In the genomic region with DNA sequence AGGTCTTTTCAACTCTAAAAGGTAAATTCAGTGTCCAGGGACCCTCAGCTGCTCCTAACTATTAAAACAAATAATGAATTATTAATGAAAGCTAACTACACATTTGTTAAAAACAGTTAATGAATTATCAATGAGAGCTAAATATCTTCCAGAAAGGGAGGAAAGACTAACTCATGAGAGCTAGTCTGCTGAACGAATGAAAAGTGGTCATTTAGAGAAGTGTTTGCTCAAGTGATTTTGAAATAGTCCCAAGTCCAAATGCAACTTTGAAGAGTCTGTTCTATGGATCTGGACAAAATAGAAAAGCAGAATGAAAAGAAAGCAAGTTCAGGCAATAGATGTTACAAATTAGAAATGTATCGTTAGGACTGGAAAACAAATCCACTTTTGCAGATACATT, we compare ENCODE assay signal across 1 cellular context.
A peak's percentile ranks its signal among the peaks of the same experiment; 100 is the strongest.
TF ChIP-seq lines count a peak whose summit lies in the region.

No MANE protein-coding gene starts in this region.

TF ChIP-seq in HepG2, 621 proteins besides CTCF, POLR2A, EP300 and RAD21 (continued from another document and continues in another):
- TF ChIP-seq, protein P1, sequence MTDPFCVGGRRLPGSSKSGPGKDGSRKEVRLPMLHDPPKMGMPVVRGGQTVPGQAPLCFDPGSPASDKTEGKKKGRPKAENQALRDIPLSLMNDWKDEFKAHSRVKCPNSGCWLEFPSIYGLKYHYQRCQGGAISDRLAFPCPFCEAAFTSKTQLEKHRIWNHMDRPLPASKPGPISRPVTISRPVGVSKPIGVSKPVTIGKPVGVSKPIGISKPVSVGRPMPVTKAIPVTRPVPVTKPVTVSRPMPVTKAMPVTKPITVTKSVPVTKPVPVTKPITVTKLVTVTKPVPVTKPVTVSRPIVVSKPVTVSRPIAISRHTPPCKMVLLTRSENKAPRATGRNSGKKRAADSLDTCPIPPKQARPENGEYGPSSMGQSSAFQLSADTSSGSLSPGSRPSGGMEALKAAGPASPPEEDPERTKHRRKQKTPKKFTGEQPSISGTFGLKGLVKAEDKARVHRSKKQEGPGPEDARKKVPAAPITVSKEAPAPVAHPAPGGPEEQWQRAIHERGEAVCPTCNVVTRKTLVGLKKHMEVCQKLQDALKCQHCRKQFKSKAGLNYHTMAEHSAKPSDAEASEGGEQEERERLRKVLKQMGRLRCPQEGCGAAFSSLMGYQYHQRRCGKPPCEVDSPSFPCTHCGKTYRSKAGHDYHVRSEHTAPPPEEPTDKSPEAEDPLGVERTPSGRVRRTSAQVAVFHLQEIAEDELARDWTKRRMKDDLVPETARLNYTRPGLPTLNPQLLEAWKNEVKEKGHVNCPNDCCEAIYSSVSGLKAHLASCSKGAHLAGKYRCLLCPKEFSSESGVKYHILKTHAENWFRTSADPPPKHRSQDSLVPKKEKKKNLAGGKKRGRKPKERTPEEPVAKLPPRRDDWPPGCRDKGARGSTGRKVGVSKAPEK (CRISPR knock-in tag; IDR thresholded peaks at IDR 0.05; ENCODE audit: borderline replicate concordance): no peak
- TF ChIP-seq ZNF670 (CRISPR knock-in tag; IDR thresholded peaks at IDR 0.05; ENCODE audit: borderline replicate concordance) (no peak), PAF1 (CRISPR knock-in tag; IDR thresholded peaks at IDR 0.05) (no peak), NFE2L2 (IDR thresholded peaks at IDR 0.05; ENCODE audit: low read length) (no peak), KLF9 (CRISPR knock-in tag; IDR thresholded peaks at IDR 0.05; ENCODE audit: low read depth) (0 out of 2 replicates have a peak, but pooled peaks have one; percentile 62), ZNF10 (CRISPR knock-in tag; IDR thresholded peaks at IDR 0.05; ENCODE audit: borderline replicate concordance, low read depth) (no peak), ZNF567 (CRISPR knock-in tag; IDR thresholded peaks at IDR 0.05; ENCODE audit: borderline replicate concordance) (no peak), SSRP1 (CRISPR knock-in tag; IDR thresholded peaks at IDR 0.05) (no peak), NR2F6 (IDR thresholded peaks at IDR 0.05) (no peak), NR2F6 (CRISPR knock-in tag; IDR thresholded peaks at IDR 0.05) (no peak), AGO1 (IDR thresholded peaks at IDR 0.05; ENCODE audit: low read depth, low read length, poor library complexity, severe bottlenecking) (no peak), ZBTB21 (CRISPR knock-in tag; IDR thresholded peaks at IDR 0.05) (no peak), RORA (CRISPR knock-in tag; IDR thresholded peaks at IDR 0.05) (no peak), ZNF333 (CRISPR knock-in tag; IDR thresholded peaks at IDR 0.05; ENCODE audit: borderline replicate concordance) (no peak), ZNF891 (CRISPR knock-in tag; IDR thresholded peaks at IDR 0.05) (no peak), ZNF644 (CRISPR knock-in tag; IDR thresholded peaks at IDR 0.05; ENCODE audit: low read depth) (peak; percentile 59; the same call in 1 of the 2 replicates), ZFP36L1 (CRISPR knock-in tag; IDR thresholded peaks at IDR 0.05) (no peak), YY1 (IDR thresholded peaks at IDR 0.05; ENCODE audit: insufficient read depth, insufficient replicate concordance, low read depth, low read length) (no peak), ZNF335 (CRISPR knock-in tag; IDR thresholded peaks at IDR 0.05) (no peak), SMC3 (IDR thresholded peaks at IDR 0.05; ENCODE audit: low read length) (no peak), NBN (conservative IDR thresholded peaks at IDR 0.05) (no peak), XRCC5 (optimal IDR thresholded peaks at IDR 0.05; ENCODE audit: low read length) (no peak), MBD4 (IDR thresholded peaks at IDR 0.05; ENCODE audit: borderline replicate concordance, low read length) (no peak), SRF (IDR thresholded peaks at IDR 0.05; ENCODE audit: low read depth, low read length) (no peak), ETV6 (CRISPR knock-in tag; conservative IDR thresholded peaks at IDR 0.05) (no peak), GABPB1 (CRISPR knock-in tag; IDR thresholded peaks at IDR 0.05) (no peak), ZNF543 (CRISPR knock-in tag; IDR thresholded peaks at IDR 0.05) (no peak)
- TF ChIP-seq, protein P2, sequence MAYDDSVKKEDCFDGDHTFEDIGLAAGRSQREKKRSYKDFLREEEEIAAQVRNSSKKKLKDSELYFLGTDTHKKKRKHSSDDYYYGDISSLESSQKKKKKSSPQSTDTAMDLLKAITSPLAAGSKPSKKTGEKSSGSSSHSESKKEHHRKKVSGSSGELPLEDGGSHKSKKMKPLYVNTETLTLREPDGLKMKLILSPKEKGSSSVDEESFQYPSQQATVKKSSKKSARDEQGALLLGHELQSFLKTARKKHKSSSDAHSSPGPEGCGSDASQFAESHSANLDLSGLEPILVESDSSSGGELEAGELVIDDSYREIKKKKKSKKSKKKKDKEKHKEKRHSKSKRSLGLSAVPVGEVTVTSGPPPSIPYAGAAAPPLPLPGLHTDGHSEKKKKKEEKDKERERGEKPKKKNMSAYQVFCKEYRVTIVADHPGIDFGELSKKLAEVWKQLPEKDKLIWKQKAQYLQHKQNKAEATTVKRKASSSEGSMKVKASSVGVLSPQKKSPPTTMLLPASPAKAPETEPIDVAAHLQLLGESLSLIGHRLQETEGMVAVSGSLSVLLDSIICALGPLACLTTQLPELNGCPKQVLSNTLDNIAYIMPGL (CRISPR knock-in tag; IDR thresholded peaks at IDR 0.05; ENCODE audit: borderline replicate concordance in 1 of 2, low read depth in 1 of 2): no peak
- TF ChIP-seq, protein P3, sequence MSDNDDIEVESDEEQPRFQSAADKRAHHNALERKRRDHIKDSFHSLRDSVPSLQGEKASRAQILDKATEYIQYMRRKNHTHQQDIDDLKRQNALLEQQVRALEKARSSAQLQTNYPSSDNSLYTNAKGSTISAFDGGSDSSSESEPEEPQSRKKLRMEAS (IDR thresholded peaks at IDR 0.05): peak; percentile 25; the same call in 1 of the 2 replicates
- TF ChIP-seq, protein P4, sequence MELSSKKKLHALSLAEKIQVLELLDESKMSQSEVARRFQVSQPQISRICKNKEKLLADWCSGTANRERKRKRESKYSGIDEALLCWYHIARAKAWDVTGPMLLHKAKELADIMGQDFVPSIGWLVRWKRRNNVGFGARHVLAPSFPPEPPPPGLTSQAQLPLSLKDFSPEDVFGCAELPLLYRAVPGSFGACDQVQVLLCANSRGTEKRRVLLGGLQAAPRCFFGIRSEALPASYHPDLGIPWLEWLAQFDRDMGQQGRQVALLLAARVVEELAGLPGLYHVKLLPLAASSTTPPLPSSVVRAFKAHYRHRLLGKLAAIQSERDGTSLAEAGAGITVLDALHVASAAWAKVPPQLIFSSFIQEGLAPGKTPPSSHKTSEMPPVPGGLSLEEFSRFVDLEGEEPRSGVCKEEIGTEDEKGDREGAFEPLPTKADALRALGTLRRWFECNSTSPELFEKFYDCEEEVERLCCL (CRISPR knock-in tag; IDR thresholded peaks at IDR 0.05; ENCODE audit: borderline replicate concordance): no peak
- TF ChIP-seq, protein P5, sequence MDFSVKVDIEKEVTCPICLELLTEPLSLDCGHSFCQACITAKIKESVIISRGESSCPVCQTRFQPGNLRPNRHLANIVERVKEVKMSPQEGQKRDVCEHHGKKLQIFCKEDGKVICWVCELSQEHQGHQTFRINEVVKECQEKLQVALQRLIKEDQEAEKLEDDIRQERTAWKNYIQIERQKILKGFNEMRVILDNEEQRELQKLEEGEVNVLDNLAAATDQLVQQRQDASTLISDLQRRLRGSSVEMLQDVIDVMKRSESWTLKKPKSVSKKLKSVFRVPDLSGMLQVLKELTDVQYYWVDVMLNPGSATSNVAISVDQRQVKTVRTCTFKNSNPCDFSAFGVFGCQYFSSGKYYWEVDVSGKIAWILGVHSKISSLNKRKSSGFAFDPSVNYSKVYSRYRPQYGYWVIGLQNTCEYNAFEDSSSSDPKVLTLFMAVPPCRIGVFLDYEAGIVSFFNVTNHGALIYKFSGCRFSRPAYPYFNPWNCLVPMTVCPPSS (IDR thresholded peaks at IDR 0.05): no peak
- TF ChIP-seq, protein P6, sequence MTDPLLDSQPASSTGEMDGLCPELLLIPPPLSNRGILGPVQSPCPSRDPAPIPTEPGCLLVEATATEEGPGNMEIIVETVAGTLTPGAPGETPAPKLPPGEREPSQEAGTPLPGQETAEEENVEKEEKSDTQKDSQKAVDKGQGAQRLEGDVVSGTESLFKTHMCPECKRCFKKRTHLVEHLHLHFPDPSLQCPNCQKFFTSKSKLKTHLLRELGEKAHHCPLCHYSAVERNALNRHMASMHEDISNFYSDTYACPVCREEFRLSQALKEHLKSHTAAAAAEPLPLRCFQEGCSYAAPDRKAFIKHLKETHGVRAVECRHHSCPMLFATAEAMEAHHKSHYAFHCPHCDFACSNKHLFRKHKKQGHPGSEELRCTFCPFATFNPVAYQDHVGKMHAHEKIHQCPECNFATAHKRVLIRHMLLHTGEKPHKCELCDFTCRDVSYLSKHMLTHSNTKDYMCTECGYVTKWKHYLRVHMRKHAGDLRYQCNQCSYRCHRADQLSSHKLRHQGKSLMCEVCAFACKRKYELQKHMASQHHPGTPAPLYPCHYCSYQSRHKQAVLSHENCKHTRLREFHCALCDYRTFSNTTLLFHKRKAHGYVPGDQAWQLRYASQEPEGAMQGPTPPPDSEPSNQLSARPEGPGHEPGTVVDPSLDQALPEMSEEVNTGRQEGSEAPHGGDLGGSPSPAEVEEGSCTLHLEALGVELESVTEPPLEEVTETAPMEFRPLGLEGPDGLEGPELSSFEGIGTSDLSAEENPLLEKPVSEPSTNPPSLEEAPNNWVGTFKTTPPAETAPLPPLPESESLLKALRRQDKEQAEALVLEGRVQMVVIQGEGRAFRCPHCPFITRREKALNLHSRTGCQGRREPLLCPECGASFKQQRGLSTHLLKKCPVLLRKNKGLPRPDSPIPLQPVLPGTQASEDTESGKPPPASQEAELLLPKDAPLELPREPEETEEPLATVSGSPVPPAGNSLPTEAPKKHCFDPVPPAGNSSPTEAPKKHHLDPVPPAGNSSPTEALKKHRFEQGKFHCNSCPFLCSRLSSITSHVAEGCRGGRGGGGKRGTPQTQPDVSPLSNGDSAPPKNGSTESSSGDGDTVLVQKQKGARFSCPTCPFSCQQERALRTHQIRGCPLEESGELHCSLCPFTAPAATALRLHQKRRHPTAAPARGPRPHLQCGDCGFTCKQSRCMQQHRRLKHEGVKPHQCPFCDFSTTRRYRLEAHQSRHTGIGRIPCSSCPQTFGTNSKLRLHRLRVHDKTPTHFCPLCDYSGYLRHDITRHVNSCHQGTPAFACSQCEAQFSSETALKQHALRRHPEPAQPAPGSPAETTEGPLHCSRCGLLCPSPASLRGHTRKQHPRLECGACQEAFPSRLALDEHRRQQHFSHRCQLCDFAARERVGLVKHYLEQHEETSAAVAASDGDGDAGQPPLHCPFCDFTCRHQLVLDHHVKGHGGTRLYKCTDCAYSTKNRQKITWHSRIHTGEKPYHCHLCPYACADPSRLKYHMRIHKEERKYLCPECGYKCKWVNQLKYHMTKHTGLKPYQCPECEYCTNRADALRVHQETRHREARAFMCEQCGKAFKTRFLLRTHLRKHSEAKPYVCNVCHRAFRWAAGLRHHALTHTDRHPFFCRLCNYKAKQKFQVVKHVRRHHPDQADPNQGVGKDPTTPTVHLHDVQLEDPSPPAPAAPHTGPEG (CRISPR knock-in tag; IDR thresholded peaks at IDR 0.05): no peak
- TF ChIP-seq, protein P7, sequence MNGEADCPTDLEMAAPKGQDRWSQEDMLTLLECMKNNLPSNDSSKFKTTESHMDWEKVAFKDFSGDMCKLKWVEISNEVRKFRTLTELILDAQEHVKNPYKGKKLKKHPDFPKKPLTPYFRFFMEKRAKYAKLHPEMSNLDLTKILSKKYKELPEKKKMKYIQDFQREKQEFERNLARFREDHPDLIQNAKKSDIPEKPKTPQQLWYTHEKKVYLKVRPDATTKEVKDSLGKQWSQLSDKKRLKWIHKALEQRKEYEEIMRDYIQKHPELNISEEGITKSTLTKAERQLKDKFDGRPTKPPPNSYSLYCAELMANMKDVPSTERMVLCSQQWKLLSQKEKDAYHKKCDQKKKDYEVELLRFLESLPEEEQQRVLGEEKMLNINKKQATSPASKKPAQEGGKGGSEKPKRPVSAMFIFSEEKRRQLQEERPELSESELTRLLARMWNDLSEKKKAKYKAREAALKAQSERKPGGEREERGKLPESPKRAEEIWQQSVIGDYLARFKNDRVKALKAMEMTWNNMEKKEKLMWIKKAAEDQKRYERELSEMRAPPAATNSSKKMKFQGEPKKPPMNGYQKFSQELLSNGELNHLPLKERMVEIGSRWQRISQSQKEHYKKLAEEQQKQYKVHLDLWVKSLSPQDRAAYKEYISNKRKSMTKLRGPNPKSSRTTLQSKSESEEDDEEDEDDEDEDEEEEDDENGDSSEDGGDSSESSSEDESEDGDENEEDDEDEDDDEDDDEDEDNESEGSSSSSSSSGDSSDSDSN (CRISPR knock-in tag; IDR thresholded peaks at IDR 0.05): no peak
- TF ChIP-seq, protein P8, sequence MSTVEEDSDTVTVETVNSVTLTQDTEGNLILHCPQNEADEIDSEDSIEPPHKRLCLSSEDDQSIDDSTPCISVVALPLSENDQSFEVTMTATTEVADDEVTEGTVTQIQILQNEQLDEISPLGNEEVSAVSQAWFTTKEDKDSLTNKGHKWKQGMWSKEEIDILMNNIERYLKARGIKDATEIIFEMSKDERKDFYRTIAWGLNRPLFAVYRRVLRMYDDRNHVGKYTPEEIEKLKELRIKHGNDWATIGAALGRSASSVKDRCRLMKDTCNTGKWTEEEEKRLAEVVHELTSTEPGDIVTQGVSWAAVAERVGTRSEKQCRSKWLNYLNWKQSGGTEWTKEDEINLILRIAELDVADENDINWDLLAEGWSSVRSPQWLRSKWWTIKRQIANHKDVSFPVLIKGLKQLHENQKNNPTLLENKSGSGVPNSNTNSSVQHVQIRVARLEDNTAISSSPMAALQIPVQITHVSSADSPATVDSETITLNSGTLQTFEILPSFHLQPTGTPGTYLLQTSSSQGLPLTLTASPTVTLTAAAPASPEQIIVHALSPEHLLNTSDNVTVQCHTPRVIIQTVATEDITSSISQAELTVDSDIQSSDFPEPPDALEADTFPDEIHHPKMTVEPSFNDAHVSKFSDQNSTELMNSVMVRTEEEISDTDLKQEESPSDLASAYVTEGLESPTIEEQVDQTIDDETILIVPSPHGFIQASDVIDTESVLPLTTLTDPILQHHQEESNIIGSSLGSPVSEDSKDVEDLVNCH (CRISPR knock-in tag; IDR thresholded peaks at IDR 0.05): no peak
- TF ChIP-seq, protein P9, sequence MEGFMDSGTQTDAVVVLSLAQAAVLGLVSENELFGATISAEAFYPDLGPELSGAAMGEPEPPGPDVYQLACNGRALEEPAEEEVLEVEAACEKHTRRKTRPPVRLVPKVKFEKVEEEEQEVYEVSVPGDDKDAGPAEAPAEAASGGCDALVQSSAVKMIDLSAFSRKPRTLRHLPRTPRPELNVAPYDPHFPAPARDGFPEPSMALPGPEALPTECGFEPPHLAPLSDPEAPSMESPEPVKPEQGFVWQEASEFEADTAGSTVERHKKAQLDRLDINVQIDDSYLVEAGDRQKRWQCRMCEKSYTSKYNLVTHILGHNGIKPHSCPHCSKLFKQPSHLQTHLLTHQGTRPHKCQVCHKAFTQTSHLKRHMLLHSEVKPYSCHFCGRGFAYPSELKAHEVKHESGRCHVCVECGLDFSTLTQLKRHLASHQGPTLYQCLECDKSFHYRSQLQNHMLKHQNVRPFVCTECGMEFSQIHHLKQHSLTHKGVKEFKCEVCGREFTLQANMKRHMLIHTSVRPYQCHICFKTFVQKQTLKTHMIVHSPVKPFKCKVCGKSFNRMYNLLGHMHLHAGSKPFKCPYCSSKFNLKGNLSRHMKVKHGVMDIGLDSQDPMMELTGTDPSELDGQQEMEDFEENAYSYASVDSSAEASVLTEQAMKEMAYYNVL (CRISPR knock-in tag; IDR thresholded peaks at IDR 0.05; ENCODE audit: borderline replicate concordance): peak; percentile 98
